ENCODE assay signal across 2 cellular contexts in genomic region chr12:4112290-4112689, GRCh38.
TF ChIP-seq lines count a peak whose summit lies in the region.

No MANE protein-coding gene starts in this region.

TF ChIP-seq in GM12878, 131 proteins besides CTCF, POLR2A, EP300 and RAD21 (continued from another document and continues in another):
- TF ChIP-seq ZBTB11 (CRISPR knock-in tag; IDR thresholded peaks at IDR 0.05): no peak
- no peak for TF ChIP-seq ZNF384 (IDR thresholded peaks at IDR 0.05; ENCODE audit: borderline replicate concordance, low read depth, low read length)
- peak; percentile 47; the same call in 1 of the 2 replicates for TF ChIP-seq GABPA (IDR thresholded peaks at IDR 0.05; ENCODE audit: low read depth)
- no peak for TF ChIP-seq ZZZ3 (IDR thresholded peaks at IDR 0.05; ENCODE audit: control insufficient read depth, insufficient read length, low read depth)
- TF ChIP-seq FOXM1 (IDR thresholded peaks at IDR 0.05; ENCODE audit: low read depth, low read length): peak; percentile 84; the same call in 1 of the 2 replicates
- no peak for TF ChIP-seq SRF (IDR thresholded peaks at IDR 0.05; ENCODE audit: low read depth in 2 of 2, low read length in 2 of 2)
- TF ChIP-seq SUPT20H (IDR thresholded peaks at IDR 0.05; ENCODE audit: borderline replicate concordance, control insufficient read depth, low read depth, low read length): no peak
- peak; percentile 58; the same call in 1 of the 2 replicates for TF ChIP-seq TCF12 (IDR thresholded peaks at IDR 0.05; ENCODE audit: low read depth, low read length)
- TF ChIP-seq IRF5 (IDR thresholded peaks at IDR 0.05; ENCODE audit: borderline replicate concordance): no peak
- no peak for TF ChIP-seq NFXL1 (IDR thresholded peaks at IDR 0.05; ENCODE audit: borderline replicate concordance)
- peak; percentile 64 for TF ChIP-seq IKZF1 (conservative IDR thresholded peaks at IDR 0.05)
- peak; percentile 83; the same call in 1 of the 2 replicates for TF ChIP-seq IRF4 (IDR thresholded peaks at IDR 0.05; ENCODE audit: low read depth, low read length)
- peak; percentile 58 for TF ChIP-seq TCF7 (IDR thresholded peaks at IDR 0.05; ENCODE audit: borderline replicate concordance)
- TF ChIP-seq TAF1 (IDR thresholded peaks at IDR 0.05; ENCODE audit: borderline replicate concordance, low read depth, low read length): no peak
- no peak for TF ChIP-seq SUZ12 (IDR thresholded peaks at IDR 0.05; ENCODE audit: unreplicated experiment)
- TF ChIP-seq BMI1 (IDR thresholded peaks at IDR 0.05; ENCODE audit: borderline replicate concordance): no peak
- TF ChIP-seq ELK1 (IDR thresholded peaks at IDR 0.05; ENCODE audit: low read depth, low read length): no peak
- TF ChIP-seq IRF3 (IDR thresholded peaks at IDR 0.05): no peak
- no peak for TF ChIP-seq CHD1 (IDR thresholded peaks at IDR 0.05; ENCODE audit: low read depth, low read length)
- peak; percentile 36 for TF ChIP-seq ATF7 (IDR thresholded peaks at IDR 0.05; ENCODE audit: low read depth)
- TF ChIP-seq RELB (IDR thresholded peaks at IDR 0.05; ENCODE audit: low read depth): 0 out of 2 replicates have a peak, but pooled peaks have one; percentile 13
- 0 out of 2 replicates have a peak, but pooled peaks have one; percentile 39 for TF ChIP-seq PML (IDR thresholded peaks at IDR 0.05; ENCODE audit: low read length)
- peak; percentile 89 for TF ChIP-seq BCL11A (IDR thresholded peaks at IDR 0.05; ENCODE audit: low read depth, low read length)
- peak; percentile 93 for TF ChIP-seq NFIC (IDR thresholded peaks at IDR 0.05; ENCODE audit: low read depth, low read length)

TF ChIP-seq in WTC11, 78 proteins besides CTCF, POLR2A, EP300 and RAD21 (continued from another document):
- no peak for TF ChIP-seq ZNF425 (CRISPR knock-in tag; conservative IDR thresholded peaks at IDR 0.05)
- TF ChIP-seq ZBTB21 (CRISPR knock-in tag; IDR thresholded peaks at IDR 0.05; ENCODE audit: borderline replicate concordance): no peak
- no peak for TF ChIP-seq AFF4 (CRISPR knock-in tag; IDR thresholded peaks at IDR 0.05; ENCODE audit: borderline replicate concordance)
- TF ChIP-seq FOXJ3 (CRISPR knock-in tag; IDR thresholded peaks at IDR 0.05; ENCODE audit: borderline replicate concordance): no peak
- no peak for TF ChIP-seq TP53 (CRISPR knock-in tag; IDR thresholded peaks at IDR 0.05)
